ENCODE assay signal across 11 cellular contexts in the genomic region with DNA sequence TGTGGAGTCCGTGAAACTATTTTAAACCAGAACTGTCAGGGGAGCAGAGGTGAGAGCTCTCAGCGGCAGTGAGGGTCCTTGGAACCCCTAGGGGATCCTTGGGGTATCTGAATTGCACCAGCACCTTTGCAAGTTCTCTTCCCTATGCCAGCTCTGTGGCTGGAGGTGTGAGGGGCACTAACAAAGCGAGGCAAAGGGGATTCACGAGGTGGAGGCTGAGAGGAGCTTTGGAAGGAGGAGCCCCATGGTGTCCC. TPM values are rescaled to one million over a fixed set of nuclear protein-coding genes. Genes with fewer than 3 reads are reported as not detected.
DNase-seq lines count a peak whose midpoint lies in the region; ATAC-seq and TF ChIP-seq lines count a peak whose summit lies in the region.
"Had no signal": no experiment of that assay in that cellular context is flagged by ENCODE, and none has a peak within 500 bp of the region (broad histone marks: within the 10 kb centered on the region; RNA-seq: fewer than 3 reads in every experiment).

No MANE protein-coding gene starts in this region.

- H3K9ac ChIP-seq in fibroblast of lung (ENCODE audit: insufficient read depth, low read length), result peak overlapping the region; percentile 25

- H3K79me2 ChIP-seq in fibroblast of lung (ENCODE audit: control insufficient read depth, insufficient read depth, low read length), result peaks cover 52% of the 10 kb centered on the region
- H3K79me2 ChIP-seq in hepatocyte, result peaks cover 16% of the 10 kb centered on the region

- H3K4me1 ChIP-seq in fibroblast of lung (ENCODE audit: control insufficient read depth, extremely low read depth, insufficient read depth, low read length) (peaks cover 47% of the 10 kb centered on the region), hepatocyte (ENCODE audit: insufficient read depth) (peaks cover 35% of the 10 kb centered on the region)

- no peak for ATAC-seq in stimulated activated effector memory CD8-positive, alpha-beta T cell treated with anti-CD3 and anti-CD28 coated beads, Interleukin-12 subunit alpha, Interleukin-12 subunit beta, amount 100 ng/mL, for 72 hours
- ATAC-seq in HG03097 (IDR thresholded peaks at IDR 0.05; ENCODE audit: low FRiP score, unreplicated experiment) (no peak), HG02973 (IDR thresholded peaks at IDR 0.05; ENCODE audit: unreplicated experiment) (no peak)

- H3K4me2 ChIP-seq in fibroblast of lung (ENCODE audit: extremely low read depth, insufficient read depth, low read length) (no peak overlapping the region), hepatocyte (no peak overlapping the region)

- WGBS in hepatocyte (ENCODE audit: low lambda C conversion rate, missing lambda C conversion rate), result 83% methylated on average over 4 of the region's 4 CpGs

- H3K9me3 Mint-ChIP-seq in T-helper 2 cell treated with Interferon-gamma antibody and Interleukin-4, amounts not matched to agents 5 μg/mL and 100 μg/mL, for 36 hours, result no peaks in the 10 kb centered on the region
- no peaks in the 10 kb centered on the region for H3K9me3 Mint-ChIP-seq in stimulated activated effector memory CD8-positive, alpha-beta T cell treated with anti-CD3 and anti-CD28 coated beads, Interleukin-12 subunit alpha, Interleukin-12 subunit beta, amount 100 ng/mL, for 72 hours

- peak overlapping the region; percentile 50 for H3K27ac Mint-ChIP-seq in T-helper 2 cell treated with Interferon-gamma antibody and Interleukin-4, amounts not matched to agents 5 μg/mL and 100 μg/mL, for 36 hours
- H3K27ac Mint-ChIP-seq in stimulated activated effector memory CD8-positive, alpha-beta T cell treated with anti-CD3 and anti-CD28 coated beads, Interleukin-12 subunit alpha, Interleukin-12 subunit beta, amount 100 ng/mL, for 72 hours, result peak overlapping the region; percentile 93

- H3K4me1 Mint-ChIP-seq in T-helper 2 cell treated with Interferon-gamma antibody and Interleukin-4, amounts not matched to agents 5 μg/mL and 100 μg/mL, for 36 hours (ENCODE audit: low read depth), result peaks cover 23% of the 10 kb centered on the region
- peaks cover 46% of the 10 kb centered on the region for H3K4me1 Mint-ChIP-seq in stimulated activated effector memory CD8-positive, alpha-beta T cell treated with anti-CD3 and anti-CD28 coated beads, Interleukin-12 subunit alpha, Interleukin-12 subunit beta, amount 100 ng/mL, for 72 hours

- H3K27me3 ChIP-seq in fibroblast of lung (ENCODE audit: control insufficient read depth, insufficient read depth, low read length) (no peaks in the 10 kb centered on the region), hepatocyte (no peaks in the 10 kb centered on the region)

- no peaks in the 10 kb centered on the region for H3K9me3 ChIP-seq in fibroblast of lung (ENCODE audit: control insufficient read depth, insufficient read depth, low read depth, low read length)
- no peaks in the 10 kb centered on the region for H3K9me3 ChIP-seq in hepatocyte (ENCODE audit: low read depth)
- H3K9me3 ChIP-seq: thoracic aorta had no signal

- peak overlapping the region; percentile 95 for H3K27ac ChIP-seq in fibroblast of lung (ENCODE audit: insufficient read depth, low read length)
- no peak overlapping the region for H3K27ac ChIP-seq in hepatocyte

- H3K27me3 Mint-ChIP-seq in T-helper 2 cell treated with Interferon-gamma antibody and Interleukin-4, amounts not matched to agents 5 μg/mL and 100 μg/mL, for 36 hours (ENCODE audit: low read depth), result no peaks in the 10 kb centered on the region

- no peak overlapping the region for H3K4me3 ChIP-seq in fibroblast of lung (replicated peaks in 1 of 4; ENCODE audit: control extremely low read depth in 1 of 4, insufficient read depth in 1 of 4, low read depth in 3 of 4, low read length in 4 of 4)
- no peak overlapping the region for H3K4me3 ChIP-seq in hepatocyte
- H3K4me3 ChIP-seq: thoracic aorta had no signal

- H3K36me3 ChIP-seq in fibroblast of lung (ENCODE audit: control insufficient read depth, insufficient read depth, low read length) (peaks cover 10% of the 10 kb centered on the region), hepatocyte (replicated peaks; ENCODE audit: insufficient read depth, low read depth) (no peaks in the 10 kb centered on the region)
- H3K36me3 ChIP-seq: thoracic aorta had no signal

- no peaks in the 10 kb centered on the region for H3K9me2 ChIP-seq in hepatocyte (replicated peaks; ENCODE audit: insufficient read depth)

- peaks cover 29% of the 10 kb centered on the region for H3K36me3 Mint-ChIP-seq in T-helper 2 cell treated with Interferon-gamma antibody and Interleukin-4, amounts not matched to agents 5 μg/mL and 100 μg/mL, for 36 hours (ENCODE audit: low read depth)
- peaks cover 28% of the 10 kb centered on the region for H3K36me3 Mint-ChIP-seq in stimulated activated effector memory CD8-positive, alpha-beta T cell treated with anti-CD3 and anti-CD28 coated beads, Interleukin-12 subunit alpha, Interleukin-12 subunit beta, amount 100 ng/mL, for 72 hours

- no peak for TF ChIP-seq CTCF in fibroblast of lung (conservative IDR thresholded peaks at IDR 0.05 in 1 of 2, IDR thresholded peaks at IDR 0.05 in 1 of 2; ENCODE audit: low read depth in 1 of 2, low read length in 2 of 2)
- no peak for TF ChIP-seq CTCF in hepatocyte (IDR thresholded peaks at IDR 0.05; ENCODE audit: poor library complexity)

- H3K4me3 Mint-ChIP-seq in T-helper 2 cell treated with Interferon-gamma antibody and Interleukin-4, amounts not matched to agents 5 μg/mL and 100 μg/mL, for 36 hours, result peak overlapping the region; percentile 22
- H3K4me3 Mint-ChIP-seq in stimulated activated effector memory CD8-positive, alpha-beta T cell treated with anti-CD3 and anti-CD28 coated beads, Interleukin-12 subunit alpha, Interleukin-12 subunit beta, amount 100 ng/mL, for 72 hours, result peak overlapping the region; percentile 62

- H2AFZ ChIP-seq in fibroblast of lung (ENCODE audit: low read length) (no peak overlapping the region), hepatocyte (no peak overlapping the region)

- no peak for DNase-seq in T-helper 2 cell treated with Interferon-gamma antibody and Interleukin-4, amounts not matched to agents 5 μg/mL and 100 μg/mL, for 36 hours (ENCODE audit: low spot score)
- DNase-seq in T-helper 2 cell (no peak), T1000 (lab: John Stamatoyannopoulos, UW) (peak; percentile 43), fibroblast of lung (ENCODE audit: low read depth in 2 of 2) (no peak), hepatocyte (ENCODE audit: low spot score) (no peak)
- DNase-seq in stimulated activated effector memory CD8-positive, alpha-beta T cell treated with anti-CD3 and anti-CD28 coated beads, Interleukin-12 subunit alpha, Interleukin-12 subunit beta, amount 100 ng/mL, for 72 hours (ENCODE audit: low spot score in 2 of 2), result no peak
- DNase-seq: NCI-H1092 treated with DMSO at 0.1 percent for 48 hours; stimulated activated CD4-positive, alpha-beta T cell treated with anti-CD3 and anti-CD28 coated beads, Interleukin-12 subunit alpha, Interleukin-12 subunit beta, amount 100 ng/mL, for 4 hours had no signal

- H4K20me1 ChIP-seq in fibroblast of lung (ENCODE audit: control insufficient read depth, extremely low read depth, insufficient read depth, low read length), result no peaks in the 10 kb centered on the region
- H4K20me1 ChIP-seq in hepatocyte (ENCODE audit: insufficient read depth, poor library complexity, severe bottlenecking), result no peaks in the 10 kb centered on the region

RNA-seq across cellular contexts. Expression of a gene that starts 49.5 kb away (rescaled TPM):
- total RNA-seq in fibroblast of lung (43.4 and 57.3 TPM in 2 replicates), hepatocyte (15.4 and 15.6 TPM in 2 replicates)
- polyA plus RNA-seq in fibroblast of lung (23.5 and 41.3 TPM in 2 replicates), hepatocyte (16.5 and 21.4 TPM in 2 replicates)
- polyA plus RNA-seq in fibroblast of lung (2012), result 18.1 and 31.8 TPM in 2 replicates
- polyA minus RNA-seq in fibroblast of lung (ENCODE audit: low replicate concordance), result 51.7 and 102 TPM in 2 replicates
